ENCODE assay signal across 8 cellular contexts in the genomic region with DNA sequence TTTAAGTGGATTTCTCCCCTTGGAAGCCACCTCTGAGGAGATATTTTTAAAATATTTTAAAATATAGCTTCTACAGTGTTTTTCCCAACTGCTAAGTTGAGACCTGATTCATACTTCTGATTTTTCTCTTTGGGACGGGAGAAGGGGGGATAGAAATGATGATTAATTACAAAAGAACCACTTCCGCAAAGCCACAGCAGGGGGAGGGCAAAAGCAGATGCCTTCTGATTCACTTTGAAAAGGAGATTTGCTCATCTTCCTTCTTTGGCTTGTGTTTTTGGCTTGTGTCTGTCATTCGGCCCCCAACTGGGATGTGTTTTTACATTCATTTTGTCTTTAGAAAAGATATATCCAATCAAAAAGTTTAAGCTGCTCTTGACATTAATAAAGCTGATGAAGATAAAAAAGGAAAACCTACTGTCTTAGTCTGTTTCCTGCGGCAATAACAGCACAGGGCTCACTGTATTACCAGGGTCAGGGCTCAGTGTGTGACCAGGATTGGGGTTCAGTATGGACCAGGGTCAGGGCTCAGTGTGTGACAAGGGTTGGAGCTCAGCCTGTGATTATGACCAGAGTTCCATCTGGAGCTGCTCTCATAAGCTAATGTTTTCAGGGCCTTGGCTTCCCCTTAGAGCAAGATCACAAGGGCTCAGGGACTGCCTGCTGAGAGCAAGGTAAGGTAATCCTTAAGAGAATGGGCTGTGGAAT.
A peak's percentile ranks its signal among the peaks of the same experiment; 100 is the strongest.
DNase-seq lines count a peak whose midpoint lies in the region; ATAC-seq, FAIRE-seq and TF ChIP-seq lines count a peak whose summit lies in the region.

No MANE protein-coding gene starts in this region.

- no peaks in the 10 kb centered on the region for H3K4me1 ChIP-seq in colonic mucosa

- no peak for TF ChIP-seq CTCF in colonic mucosa (IDR thresholded peaks at IDR 0.05)

- no peak overlapping the region for H3K9ac ChIP-seq in colonic mucosa (ENCODE audit: low read depth in 2 of 2, low read length in 2 of 2)

- intact Hi-C loops in colonic mucosa (cut with DNase I): no loop called here
- intact Hi-C loops in left colon (cut with DNase I, micrococcal nuclease): no loop called here

- no peak overlapping the region for H3K4me3 ChIP-seq in colonic mucosa

- H3K27ac ChIP-seq in colonic mucosa: no peak overlapping the region

- ATAC-seq in GM18505 (IDR thresholded peaks at IDR 0.05; ENCODE audit: unreplicated experiment): peak; percentile 76
- ATAC-seq in HG02623 (IDR thresholded peaks at IDR 0.05; ENCODE audit: unreplicated experiment): peak; percentile 74
- ATAC-seq in left lobe of liver: no peak
- ATAC-seq in left colon: no peak

- H3K9me3 ChIP-seq in colonic mucosa: no peaks in the 10 kb centered on the region

- no peaks in the 10 kb centered on the region for H3K27me3 ChIP-seq in colonic mucosa

- FAIRE-seq in RCC 7860 (lab: Jason Lieb, UNC): peak; percentile 89

- no peak for TF ChIP-seq POLR2A in GM18505 (IDR thresholded peaks at IDR 0.05; ENCODE audit: borderline replicate concordance, extremely low read depth, insufficient read depth, insufficient read length)

- peak; percentile 65 for DNase-seq in RCC 7860 (ENCODE audit: low spot score)
- peak; percentile 81 for DNase-seq in iris pigment epithelial cell (ENCODE audit: low read depth)
- DNase-seq in left lobe of liver (ENCODE audit: low spot score): no peak
- no peak for DNase-seq in colonic mucosa
- DNase-seq in foreskin melanocyte: no peak
- DNase-seq in left colon: no peak

- no peaks in the 10 kb centered on the region for H3K36me3 ChIP-seq in colonic mucosa

Comparison
In these comparisons a context has a peak if more than half of its experiments do, and no peak if none do; other contexts are left out.
1. ATAC-seq: peak in GM18505 (single experiment) and HG02623 (single experiment); none in left lobe of liver (single experiment) and left colon (single experiment).
2. DNase-seq: peak in RCC 7860 (single experiment) and iris pigment epithelial cell (single experiment); none in left lobe of liver (single experiment), colonic mucosa (single experiment), foreskin melanocyte (single experiment) and left colon (0 of 2).